Comparison of ENCODE assay signal across 28 cellular contexts in genomic region chr2:13818002-13818401, GRCh38.
DNase-seq lines count a peak whose midpoint lies in the region; ATAC-seq and TF ChIP-seq lines count a peak whose summit lies in the region.
"Had no signal": no experiment of that assay in that cellular context is flagged by ENCODE, and none has a peak within 500 bp of the region (broad histone marks: within the 10 kb centered on the region; RNA-seq: fewer than 3 reads in every experiment).

No MANE protein-coding gene starts in this region.

- no peaks in the 10 kb centered on the region for H3K36me3 ChIP-seq in testis (ENCODE audit: low read depth, missing control alignments)
- no peaks in the 10 kb centered on the region for H3K36me3 ChIP-seq in esophagus muscularis mucosa
- H3K36me3 ChIP-seq: BLaER1 had no signal

- intact Hi-C loops in activated CD4-positive, alpha-beta T cell treated with anti-CD3 and anti-CD28 coated beads for 36 hours (cut with DNase I, micrococcal nuclease), result no loop called here
- intact Hi-C loops in activated CD8-positive, alpha-beta T cell treated with anti-CD3 and anti-CD28 coated beads for 36 hours (cut with micrococcal nuclease), result no loop called here
- intact Hi-C loops in testis (cut with DNase I; ENCODE audit: low total_unique reads) (no loop called here), esophagus muscularis mucosa (cut with DNase I) (no loop called here)

- H3K4me1 Mint-ChIP-seq in activated CD4-positive, alpha-beta T cell treated with anti-CD3 and anti-CD28 coated beads for 36 hours, result no peaks in the 10 kb centered on the region
- H3K4me1 Mint-ChIP-seq in activated CD4-positive, alpha-beta T cell treated with anti-CD3 and anti-CD28 coated beads, Interleukin-2, amount 10 ng/mL, durations not matched to agents 7 days and 5 days, result no peaks in the 10 kb centered on the region
- H3K4me1 Mint-ChIP-seq in activated CD8-positive, alpha-beta T cell treated with anti-CD3 and anti-CD28 coated beads for 36 hours (ENCODE audit: low read depth), result no peaks in the 10 kb centered on the region
- H3K4me1 Mint-ChIP-seq in stimulated activated effector memory CD8-positive, alpha-beta T cell treated with anti-CD3 and anti-CD28 coated beads, Interleukin-12 subunit alpha, Interleukin-12 subunit beta, amount 100 ng/mL, for 72 hours, result no peaks in the 10 kb centered on the region
- H3K4me1 Mint-ChIP-seq: CD4-positive, CD25-positive, alpha-beta regulatory T cell; IgD-negative memory B cell had no signal

- DNase-seq in activated CD4-positive, alpha-beta T cell treated with anti-CD3 and anti-CD28 coated beads for 36 hours, result no peak
- DNase-seq in activated CD4-positive, alpha-beta T cell treated with anti-CD3 and anti-CD28 coated beads, Interleukin-2, amount 10 ng/mL, durations not matched to agents 7 days and 5 days, result no peak
- DNase-seq in NAMALWA (ENCODE audit: low spot score), result peak; percentile 4
- DNase-seq in activated CD8-positive, alpha-beta T cell treated with anti-CD3 and anti-CD28 coated beads for 36 hours, result no peak
- no peak for DNase-seq in stimulated activated effector memory CD8-positive, alpha-beta T cell treated with anti-CD3 and anti-CD28 coated beads, Interleukin-12 subunit alpha, Interleukin-12 subunit beta, amount 100 ng/mL, for 72 hours (ENCODE audit: low spot score in 2 of 2)
- no peak for DNase-seq in testis
- DNase-seq in esophagus muscularis mucosa (ENCODE audit: extremely low spot score), result no peak
- DNase-seq: CD4-positive, CD25-positive, alpha-beta regulatory T cell; DMS153; H9; HFFc6; MM.1S; NCI-H1105; NCI-H1436 treated with DMSO at 0.1 percent for 48 hours; NCI-H187 treated with DMSO at 0.1 percent for 48 hours; NCI-H2171 treated with DMSO at 0.1 percent for 48 hours; NCI-H345; NCI-H510A treated with DMSO at 0.1 percent for 48 hours; NCI-H748 treated with DMSO at 0.1 percent for 48 hours; SHP77 treated with DMSO at 0.1 percent for 48 hours had no signal

- H3K9me3 Mint-ChIP-seq in activated CD4-positive, alpha-beta T cell treated with anti-CD3 and anti-CD28 coated beads for 36 hours (ENCODE audit: low read depth), result no peaks in the 10 kb centered on the region
- no peaks in the 10 kb centered on the region for H3K9me3 Mint-ChIP-seq in activated CD4-positive, alpha-beta T cell treated with anti-CD3 and anti-CD28 coated beads, Interleukin-2, amount 10 ng/mL, durations not matched to agents 7 days and 5 days
- H3K9me3 Mint-ChIP-seq in activated CD8-positive, alpha-beta T cell treated with anti-CD3 and anti-CD28 coated beads for 36 hours, result no peaks in the 10 kb centered on the region
- peaks cover 6% of the 10 kb centered on the region for H3K9me3 Mint-ChIP-seq in stimulated activated effector memory CD8-positive, alpha-beta T cell treated with anti-CD3 and anti-CD28 coated beads, Interleukin-12 subunit alpha, Interleukin-12 subunit beta, amount 100 ng/mL, for 72 hours
- H3K9me3 Mint-ChIP-seq: GM23338, HFFc6 had no signal

- H3K36me3 Mint-ChIP-seq in activated CD4-positive, alpha-beta T cell treated with anti-CD3 and anti-CD28 coated beads for 36 hours (ENCODE audit: low read depth), result no peaks in the 10 kb centered on the region
- H3K36me3 Mint-ChIP-seq in activated CD4-positive, alpha-beta T cell treated with anti-CD3 and anti-CD28 coated beads, Interleukin-2, amount 10 ng/mL, durations not matched to agents 7 days and 5 days (ENCODE audit: low read depth), result no peaks in the 10 kb centered on the region
- H3K36me3 Mint-ChIP-seq in activated CD8-positive, alpha-beta T cell treated with anti-CD3 and anti-CD28 coated beads for 36 hours (ENCODE audit: low read depth), result no peaks in the 10 kb centered on the region
- no peaks in the 10 kb centered on the region for H3K36me3 Mint-ChIP-seq in stimulated activated effector memory CD8-positive, alpha-beta T cell treated with anti-CD3 and anti-CD28 coated beads, Interleukin-12 subunit alpha, Interleukin-12 subunit beta, amount 100 ng/mL, for 72 hours
- H3K36me3 Mint-ChIP-seq: CD4-positive, CD25-positive, alpha-beta regulatory T cell; IgD-negative memory B cell had no signal

- H3K9me3 ChIP-seq in testis, result no peaks in the 10 kb centered on the region
- no peaks in the 10 kb centered on the region for H3K9me3 ChIP-seq in esophagus muscularis mucosa
- H3K9me3 ChIP-seq: BLaER1 had no signal

- H3K27me3 ChIP-seq in testis (no peaks in the 10 kb centered on the region), esophagus muscularis mucosa (no peaks in the 10 kb centered on the region)
- H3K27me3 ChIP-seq: BLaER1 had no signal

- TF ChIP-seq POLR2A in testis (IDR thresholded peaks at IDR 0.05) (no peak), esophagus muscularis mucosa (IDR thresholded peaks at IDR 0.05; ENCODE audit: low read depth) (no peak)

- WGBS in testis, 2 donors, result 36 to 38% methylated on average over 4 of the region's 4 CpGs
- WGBS in esophagus muscularis mucosa, result 74% methylated on average over 4 of the region's 4 CpGs

- TF ChIP-seq EP300 in esophagus muscularis mucosa (IDR thresholded peaks at IDR 0.05), result no peak

- no peak overlapping the region for H3K4me3 Mint-ChIP-seq in activated CD4-positive, alpha-beta T cell treated with anti-CD3 and anti-CD28 coated beads for 36 hours
- no peak overlapping the region for H3K4me3 Mint-ChIP-seq in activated CD4-positive, alpha-beta T cell treated with anti-CD3 and anti-CD28 coated beads, Interleukin-2, amount 10 ng/mL, durations not matched to agents 7 days and 5 days
- no peak overlapping the region for H3K4me3 Mint-ChIP-seq in activated CD8-positive, alpha-beta T cell treated with anti-CD3 and anti-CD28 coated beads for 36 hours
- no peak overlapping the region for H3K4me3 Mint-ChIP-seq in stimulated activated effector memory CD8-positive, alpha-beta T cell treated with anti-CD3 and anti-CD28 coated beads, Interleukin-12 subunit alpha, Interleukin-12 subunit beta, amount 100 ng/mL, for 72 hours
- H3K4me3 Mint-ChIP-seq: CD4-positive, CD25-positive, alpha-beta regulatory T cell; GM23338; H9; HFFc6; IgD-negative memory B cell had no signal

- H3K27me3 Mint-ChIP-seq in activated CD4-positive, alpha-beta T cell treated with anti-CD3 and anti-CD28 coated beads for 36 hours, result no peaks in the 10 kb centered on the region
- no peaks in the 10 kb centered on the region for H3K27me3 Mint-ChIP-seq in activated CD4-positive, alpha-beta T cell treated with anti-CD3 and anti-CD28 coated beads, Interleukin-2, amount 10 ng/mL, durations not matched to agents 7 days and 5 days
- no peaks in the 10 kb centered on the region for H3K27me3 Mint-ChIP-seq in activated CD8-positive, alpha-beta T cell treated with anti-CD3 and anti-CD28 coated beads for 36 hours
- H3K27me3 Mint-ChIP-seq: CD4-positive, CD25-positive, alpha-beta regulatory T cell had no signal

- TF ChIP-seq CTCF in activated CD8-positive, alpha-beta T cell treated with anti-CD3 and anti-CD28 coated beads for 36 hours (IDR thresholded peaks at IDR 0.05), result no peak
- TF ChIP-seq CTCF in testis (IDR thresholded peaks at IDR 0.05) (no peak), esophagus muscularis mucosa (IDR thresholded peaks at IDR 0.05) (no peak)

- no peak overlapping the region for H3K4me3 ChIP-seq in testis
- H3K4me3 ChIP-seq in esophagus muscularis mucosa, result no peak overlapping the region
- H3K4me3 ChIP-seq: BLaER1, GM23338 had no signal

- CTCF ChIA-PET in activated CD4-positive, alpha-beta T cell treated with anti-CD3 and anti-CD28 coated beads for 36 hours (lab: Charles Lee), result no interaction called here
- CTCF ChIA-PET in activated CD4-positive, alpha-beta T cell treated with anti-CD3 and anti-CD28 coated beads, Interleukin-2, amount 10 ng/mL, durations not matched to agents 7 days and 5 days (lab: Charles Lee), result no interaction called here
- CTCF ChIA-PET in activated CD8-positive, alpha-beta T cell treated with anti-CD3 and anti-CD28 coated beads for 36 hours (lab: Charles Lee), result no interaction called here

- peaks cover 11% of the 10 kb centered on the region for H3K4me1 ChIP-seq in testis
- peaks cover 0 to 15% (median 7%) of the 10 kb centered on the region in 4 donors for H3K4me1 ChIP-seq in esophagus muscularis mucosa
- H3K4me1 ChIP-seq: BLaER1 had no signal

- ATAC-seq in activated CD4-positive, alpha-beta T cell treated with anti-CD3 and anti-CD28 coated beads for 36 hours, result peak; percentile 50
- ATAC-seq in activated CD8-positive, alpha-beta T cell treated with anti-CD3 and anti-CD28 coated beads for 36 hours, result peak; percentile 20
- ATAC-seq in stimulated activated effector memory CD8-positive, alpha-beta T cell treated with anti-CD3 and anti-CD28 coated beads, Interleukin-12 subunit alpha, Interleukin-12 subunit beta, amount 100 ng/mL, for 72 hours, result peak; percentile 26
- ATAC-seq in HG03520 (IDR thresholded peaks at IDR 0.05; ENCODE audit: unreplicated experiment), result no peak
- ATAC-seq: GM23338, Panc1 had no signal

- POLR2A ChIA-PET in activated CD4-positive, alpha-beta T cell treated with anti-CD3 and anti-CD28 coated beads for 36 hours (lab: Charles Lee), result no interaction called here
- POLR2A ChIA-PET in activated CD4-positive, alpha-beta T cell treated with anti-CD3 and anti-CD28 coated beads, Interleukin-2, amount 10 ng/mL, durations not matched to agents 7 days and 5 days (lab: Charles Lee), result no interaction called here
- POLR2A ChIA-PET in activated CD8-positive, alpha-beta T cell treated with anti-CD3 and anti-CD28 coated beads for 36 hours (lab: Charles Lee), result no interaction called here

- peak overlapping the region in 1 of 2 donors; percentile 9 for H3K27ac ChIP-seq in testis
- no peak overlapping the region for H3K27ac ChIP-seq in esophagus muscularis mucosa (replicated peaks in 1 of 4)
- H3K27ac ChIP-seq: BLaER1, HL-60, KMS-11, RWPE1 had no signal

- no peak overlapping the region for H3K27ac Mint-ChIP-seq in activated CD4-positive, alpha-beta T cell treated with anti-CD3 and anti-CD28 coated beads for 36 hours
- no peak overlapping the region for H3K27ac Mint-ChIP-seq in activated CD4-positive, alpha-beta T cell treated with anti-CD3 and anti-CD28 coated beads, Interleukin-2, amount 10 ng/mL, durations not matched to agents 7 days and 5 days
- H3K27ac Mint-ChIP-seq in activated CD8-positive, alpha-beta T cell treated with anti-CD3 and anti-CD28 coated beads for 36 hours, result no peak overlapping the region
- no peak overlapping the region for H3K27ac Mint-ChIP-seq in stimulated activated effector memory CD8-positive, alpha-beta T cell treated with anti-CD3 and anti-CD28 coated beads, Interleukin-12 subunit alpha, Interleukin-12 subunit beta, amount 100 ng/mL, for 72 hours
- H3K27ac Mint-ChIP-seq: CD4-positive, CD25-positive, alpha-beta regulatory T cell; GM23338; H9; HFFc6; IgD-negative memory B cell had no signal
